Comparison of ENCODE assay signal across 8 cellular contexts in the genomic region with DNA sequence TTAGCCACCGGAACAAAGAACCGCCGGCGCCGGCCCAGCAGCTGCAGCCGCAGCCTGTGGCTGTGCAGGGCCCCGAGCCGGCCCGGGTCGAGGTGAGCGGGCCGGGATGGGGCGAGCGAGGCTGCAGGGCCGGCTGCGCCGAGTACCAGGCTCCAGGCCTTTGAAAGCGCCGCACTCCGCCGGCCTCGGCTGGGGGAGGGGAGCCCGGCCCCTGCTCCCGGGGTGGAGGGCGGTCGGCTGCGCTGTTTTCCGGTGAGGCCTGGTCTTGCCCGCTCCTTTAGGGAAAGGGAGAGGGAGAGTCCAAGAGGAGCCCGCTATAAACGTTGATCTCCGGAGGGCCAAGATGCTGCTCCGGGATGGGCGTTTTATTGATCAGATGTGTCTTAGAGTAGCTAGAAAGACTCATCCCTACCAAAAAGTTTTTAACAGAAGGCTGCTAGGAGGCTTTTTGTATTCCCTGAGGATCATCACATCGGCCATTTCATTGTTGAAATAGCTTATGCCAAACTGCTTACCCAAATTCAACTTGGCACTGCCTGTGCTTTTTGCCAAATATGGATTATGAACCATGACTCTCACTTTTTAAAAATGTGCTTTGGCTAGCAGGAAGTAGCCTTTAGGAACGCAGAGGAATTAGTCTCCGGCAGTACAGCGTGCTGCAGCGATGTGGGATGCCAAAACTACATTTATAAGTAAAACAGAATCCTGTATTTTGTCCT. TPM values are rescaled to one million over a fixed set of nuclear protein-coding genes. Genes with fewer than 3 reads are reported as not detected.
DNase-seq lines count a peak whose midpoint lies in the region; ATAC-seq lines count a peak whose summit lies in the region.

No MANE protein-coding gene starts in this region.

- H3K4me3 ChIP-seq in esophagus (ENCODE audit: low read depth in 1 of 2, low read length in 2 of 2) (peak overlapping the region; percentile 97 to 99), muscle layer of duodenum (ENCODE audit: low read depth in 1 of 2, low read length in 2 of 2) (peak overlapping the region; percentile 90 to 91), thymus (ENCODE audit: low read length) (peak overlapping the region; percentile 77)

- 0% methylated on average over 39 of the region's 39 CpGs for WGBS in esophagus, 2 donors
- under 1% methylated on average over 39 of the region's 39 CpGs for WGBS in thymus

- H3K4me1 ChIP-seq in esophagus (ENCODE audit: control insufficient read depth in 2 of 2, insufficient read depth in 2 of 2, low read length in 1 of 2) = peaks cover 0 to 3% of the 10 kb centered on the region in 2 donors
- H3K4me1 ChIP-seq in muscle layer of duodenum (ENCODE audit: control insufficient read depth in 1 of 2, insufficient read depth in 2 of 2, low read length in 2 of 2) = peaks cover 10 to 12% of the 10 kb centered on the region in 2 donors
- H3K4me1 ChIP-seq in thymus (ENCODE audit: control insufficient read depth, insufficient read depth, low read length) = peaks cover 23% of the 10 kb centered on the region

- H3K36me3 ChIP-seq in esophagus (ENCODE audit: control insufficient read depth in 2 of 2, insufficient read depth in 2 of 2, low read length in 1 of 2) (no peaks in the 10 kb centered on the region), muscle layer of duodenum (ENCODE audit: control insufficient read depth in 1 of 2, insufficient read depth in 2 of 2, low read length in 2 of 2) (peaks cover 4 to 23% of the 10 kb centered on the region in 2 donors), thymus (ENCODE audit: control insufficient read depth, insufficient read depth) (no peaks in the 10 kb centered on the region)

- H3K27ac ChIP-seq in esophagus (ENCODE audit: low read depth in 2 of 2, low read length in 1 of 2) = peak overlapping the region; percentile 98 to 100
- peak overlapping the region; percentile 98 for H3K27ac ChIP-seq in muscle layer of duodenum (ENCODE audit: low read length)
- H3K27ac ChIP-seq in thymus (ENCODE audit: low read depth) = peak overlapping the region; percentile 90

- peak; percentile 31 for ATAC-seq in HG02610 (IDR thresholded peaks at IDR 0.05; ENCODE audit: unreplicated experiment)

- no peaks in the 10 kb centered on the region for H3K27me3 ChIP-seq in esophagus (ENCODE audit: control insufficient read depth in 1 of 2, insufficient read depth in 2 of 2, low read length in 2 of 2)
- H3K27me3 ChIP-seq in muscle layer of duodenum (ENCODE audit: low read depth, low read length) = no peaks in the 10 kb centered on the region
- no peaks in the 10 kb centered on the region for H3K27me3 ChIP-seq in thymus (ENCODE audit: control insufficient read depth, insufficient read depth)

- H3K9me3 ChIP-seq in esophagus (ENCODE audit: control insufficient read depth in 2 of 2, insufficient read depth in 1 of 2, low read depth in 1 of 2, low read length in 1 of 2) (no peaks in the 10 kb centered on the region), muscle layer of duodenum (ENCODE audit: control insufficient read depth in 1 of 2, low read length in 2 of 2) (no peaks in the 10 kb centered on the region), thymus (ENCODE audit: control insufficient read depth) (no peaks in the 10 kb centered on the region)

- peak; percentile 14 for DNase-seq in NCI-H345 (lab: John Stamatoyannopoulos, UW)
- no peak for DNase-seq in NCI-H345 treated with DMSO at 0.1 percent for 48 hours (lab: John Stamatoyannopoulos, UW; ENCODE audit: unreplicated experiment)
- peak; percentile 76 for DNase-seq in NCI-H146 (lab: John Stamatoyannopoulos, UW)
- peak; percentile 1 for DNase-seq in activated T-cell treated with anti-CD3 and anti-CD28 coated beads for 4 hours

RNA-seq across cellular contexts. Expression of a gene that starts 0.7 kb away (rescaled TPM):
- polyA plus RNA-seq in esophagus = 10 to 100 TPM; 66.3 to 84.6 TPM
- polyA plus RNA-seq in thymus = 125 TPM

RNA-seq across cellular contexts. Expression of a gene that starts 50.4 kb away (rescaled TPM):
- polyA plus RNA-seq in esophagus (10 to 100 TPM; 22.4 to 25.1 TPM), thymus (13.0 TPM)
